8 cellular contexts compared by ENCODE assay signal in the genomic region with DNA sequence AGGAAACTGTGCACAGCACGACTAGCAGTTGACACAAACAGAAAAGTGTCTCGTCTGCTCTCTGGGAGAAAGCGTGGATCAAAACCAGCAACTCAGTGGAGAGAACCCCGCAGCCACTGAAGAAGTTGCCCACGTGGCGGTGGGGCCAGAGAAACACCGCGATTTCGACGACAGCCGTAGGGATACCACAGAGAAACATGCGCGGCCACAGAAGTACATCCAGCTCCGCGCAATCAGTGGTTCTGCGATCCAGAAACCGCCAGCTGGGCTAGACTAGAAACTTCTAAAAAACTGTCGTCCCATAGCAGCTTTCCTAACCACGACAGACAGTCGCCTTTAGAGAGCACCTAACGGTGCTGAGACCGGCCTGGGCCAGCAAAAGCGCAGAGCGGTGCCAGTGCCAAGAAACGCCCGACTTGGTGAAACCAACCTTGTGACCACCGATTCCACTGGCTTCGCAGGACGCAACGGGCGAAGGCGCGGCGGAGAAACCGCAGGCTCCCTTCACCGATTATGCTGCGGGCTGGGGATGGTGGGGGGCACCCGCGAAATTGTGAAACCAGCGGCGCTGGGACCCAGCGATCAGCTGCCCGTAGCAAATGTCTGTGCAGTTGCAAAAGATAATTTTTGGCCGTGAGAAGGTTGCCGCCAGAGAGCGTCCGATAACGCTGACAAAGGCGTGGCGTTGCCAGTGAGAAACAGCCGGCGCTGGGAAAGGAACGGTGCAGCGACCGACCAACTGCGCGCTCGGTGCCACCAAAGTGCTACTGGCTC. TPM values are rescaled to one million over a fixed set of nuclear protein-coding genes. Genes with fewer than 3 reads are reported as not detected.
DNase-seq lines count a peak whose midpoint lies in the region; ATAC-seq and TF ChIP-seq lines count a peak whose summit lies in the region.

No MANE protein-coding gene starts in this region.

- H3K27me3 ChIP-seq in dorsolateral prefrontal cortex (peaks cover 0 to 59% (median 44%) of the 10 kb centered on the region in 45 donors), mesenchymal stem cell (ENCODE audit: control insufficient read depth in 1 of 2, insufficient read depth in 1 of 2, low read length in 2 of 2) (no peaks in the 10 kb centered on the region)

- peak overlapping the region; percentile 19 for H2BK15ac ChIP-seq in mesenchymal stem cell (ENCODE audit: low read depth, poor library complexity, severe bottlenecking)

- 8% methylated on average over 58 of the region's 58 CpGs for WGBS in mesenchymal stem cell

- H3K4me2 ChIP-seq in mesenchymal stem cell (ENCODE audit: low read length, poor library complexity, severe bottlenecking), result peak overlapping the region; percentile 90

- peak overlapping the region; percentile 78 to 98 (median 96) for H3K27ac ChIP-seq in dorsolateral prefrontal cortex
- peak overlapping the region; percentile 96 for H3K27ac ChIP-seq in mesenchymal stem cell (ENCODE audit: low read length, poor library complexity, severe bottlenecking)

- H4K91ac ChIP-seq in mesenchymal stem cell (ENCODE audit: low read length), result peak overlapping the region; percentile 53

- peak; percentile 71 for DNase-seq in Ammon's horn (ENCODE audit: low spot score)
- peak; percentile 65 for DNase-seq in NCI-H226
- peak; percentile 83 for DNase-seq in activated CD4-positive, alpha-beta T cell treated with anti-CD3 and anti-CD28 coated beads for 48 hours
- peak in 6 of 10 donors; percentile 40 to 67 (median 62) for DNase-seq in dorsolateral prefrontal cortex
- peak; percentile 78 for DNase-seq in mesenchymal stem cell
- peak; percentile 35 for DNase-seq in stimulated activated CD8-positive, alpha-beta memory T cell treated with anti-CD3 and anti-CD28 coated beads, Interleukin-7, amount 100 ng/mL, for 24 hours (ENCODE audit: low read depth)

- H2AK5ac ChIP-seq in mesenchymal stem cell (ENCODE audit: low read length, severe bottlenecking), result no peak overlapping the region

- peak overlapping the region; percentile 93 for H4K8ac ChIP-seq in mesenchymal stem cell (ENCODE audit: low read length)

- intact Hi-C loops in dorsolateral prefrontal cortex (cut with DNase I), result loop anchor here (1.0 to 10.0 kb wide), 6 partner anchors 22 to 1138 kb away; partner anchors contain the start of genes NIM1K (in 1 of the 2), RIMOC1 (in 1 of the 2) and ZNF131 (in 1 of the 2)

- H2BK5ac ChIP-seq in mesenchymal stem cell (ENCODE audit: low read depth, low read length, poor library complexity, severe bottlenecking), result no peak overlapping the region

- H3K9ac ChIP-seq in mesenchymal stem cell (ENCODE audit: low read length), result peak overlapping the region; percentile 99

- H3K18ac ChIP-seq in mesenchymal stem cell (ENCODE audit: low read depth in 1 of 2, low read length in 2 of 2), result peak overlapping the region; percentile 74 to 90

- peak; percentile 26 for ATAC-seq in GM18870 (IDR thresholded peaks at IDR 0.05; ENCODE audit: unreplicated experiment)
- ATAC-seq in HG03108 (IDR thresholded peaks at IDR 0.05; ENCODE audit: unreplicated experiment), result peak; percentile 15

- peak overlapping the region; percentile 97 for H2BK120ac ChIP-seq in mesenchymal stem cell (ENCODE audit: low read depth, low read length)

- H3K4me3 ChIP-seq in dorsolateral prefrontal cortex (peak overlapping the region; percentile 40 to 83 (median 65)), mesenchymal stem cell (ENCODE audit: insufficient read depth in 1 of 2, low read depth in 1 of 2, low read length in 2 of 2) (peak overlapping the region; percentile 64 to 89)

- peak overlapping the region; percentile 83 to 89 for H3K4ac ChIP-seq in mesenchymal stem cell (ENCODE audit: low read depth in 1 of 2, low read length in 2 of 2)

- H3K14ac ChIP-seq in mesenchymal stem cell (ENCODE audit: low read length in 2 of 2), result peak overlapping the region in 1 of 2 experiments; percentile 69

- H2BK12ac ChIP-seq in mesenchymal stem cell (ENCODE audit: low read length in 2 of 2), result peak overlapping the region in 1 of 2 experiments; percentile 24

- TF ChIP-seq CTCF in dorsolateral prefrontal cortex (IDR thresholded peaks at IDR 0.05 in 54 of 56, conservative IDR thresholded peaks at IDR 0.05 in 2 of 56; ENCODE audit: low read depth in 1 of 56, partially characterized antibody in 56 of 56), result peak in 40 of 56 donors; percentile 3 to 58 (median 28)

- H3K9me3 ChIP-seq in mesenchymal stem cell (ENCODE audit: control insufficient read depth, low read length), result no peaks in the 10 kb centered on the region

- H2AFZ ChIP-seq in mesenchymal stem cell (ENCODE audit: low read depth, low read length), result no peak overlapping the region

- H3K23ac ChIP-seq in mesenchymal stem cell (ENCODE audit: low read length in 2 of 2), result peak overlapping the region in 1 of 2 experiments; percentile 61

- H3K36me3 ChIP-seq in mesenchymal stem cell (ENCODE audit: control insufficient read depth in 1 of 2, insufficient read depth in 2 of 2, low read depth in 1 of 2, low read length in 2 of 2), result peaks cover 0 to 6% of the 10 kb centered on the region in 2 experiments

- peaks cover 14% of the 10 kb centered on the region for H3K4me1 ChIP-seq in mesenchymal stem cell (ENCODE audit: control insufficient read depth, insufficient read depth, low read depth, low read length)

- peaks cover 8% of the 10 kb centered on the region for H3K79me1 ChIP-seq in mesenchymal stem cell (replicated peaks; ENCODE audit: low read length, poor library complexity, severe bottlenecking)

RNA-seq across cellular contexts. Expression of gene ANXA2R, which starts 2.7 kb away (rescaled TPM):
- total RNA-seq in dorsolateral prefrontal cortex, result 1 to 10 TPM in 111 of 120 experiments, under 1 TPM in 9; 0.48 to 5.2 (median 1.9) TPM
- polyA plus RNA-seq in mesenchymal stem cell (2013, experiment 1 of 2), result 1.8 TPM
- polyA plus RNA-seq in mesenchymal stem cell (2013, experiment 2 of 2), result 1.8 TPM

Comparison
In these comparisons a context has a peak if more than half of its experiments do, and no peak if none do; other contexts are left out.
1. Peak in every context shown above with its lines: DNase-seq, ATAC-seq, H3K4me3 ChIP-seq and H3K27ac ChIP-seq.